In the genomic region with DNA sequence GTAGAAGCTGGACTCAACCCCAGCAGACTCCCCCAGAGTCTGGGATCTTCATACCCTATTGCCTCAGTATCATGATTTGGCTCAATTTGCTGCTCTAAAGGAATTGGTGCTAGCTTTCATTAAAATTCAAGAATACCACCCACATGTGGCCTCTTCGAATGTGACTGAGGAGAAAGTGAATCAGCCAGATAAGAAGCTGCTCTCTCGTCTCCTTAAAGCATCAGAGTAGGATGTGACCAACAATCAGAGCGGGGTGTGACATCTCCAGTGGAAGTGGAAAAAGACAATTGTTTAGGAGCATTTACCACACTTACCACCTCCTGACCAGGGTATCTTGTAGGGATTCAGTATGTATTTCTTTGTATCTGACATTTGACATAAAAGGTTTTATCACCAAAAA, we compare ENCODE assay signal across 8 cellular contexts.
"Had no signal": no experiment of that assay in that cellular context is flagged by ENCODE, and none has a peak within 500 bp of the region (broad histone marks: within the 10 kb centered on the region; RNA-seq: fewer than 3 reads in every experiment).

No MANE protein-coding gene starts in this region.

- ATAC-seq: K562 had no signal

- H3K27ac ChIP-seq: GM23248 had no signal

- FAIRE-seq: H54, HTR-8/SVneo, K562 had no signal

- H3K4me3 ChIP-seq: GM23248, K562 had no signal

- H3K27ac Mint-ChIP-seq: H9 had no signal

- DNase-seq: GM23248, GOT3, H9, HCEC 1CT, IMR-90 had no signal

- H2AFZ ChIP-seq: GM23248 had no signal

- H3K9ac ChIP-seq: GM23248 had no signal

- H3K4me3 Mint-ChIP-seq: H9 had no signal
